ENCODE assay signal across 10 cellular contexts in genomic region chr9:3863114-3863528, GRCh38.
DNase-seq lines count a peak whose midpoint lies in the region; ATAC-seq and TF ChIP-seq lines count a peak whose summit lies in the region.
"Had no signal": no experiment of that assay in that cellular context is flagged by ENCODE, and none has a peak within 500 bp of the region (broad histone marks: within the 10 kb centered on the region; RNA-seq: fewer than 3 reads in every experiment).

No MANE protein-coding gene starts in this region.

- H3K36me3 ChIP-seq in psoas muscle (ENCODE audit: insufficient read depth in 1 of 2, low read depth in 1 of 2): no peaks in the 10 kb centered on the region
- H3K36me3 ChIP-seq in CD4-positive, alpha-beta memory T cell (ENCODE audit: insufficient read depth, low read length): no peaks in the 10 kb centered on the region
- no peaks in the 10 kb centered on the region for H3K36me3 ChIP-seq in mucosa of descending colon (ENCODE audit: low read depth)

- H3K4me3 Mint-ChIP-seq in Calu3 (ENCODE audit: low read depth, unreplicated experiment): no peak overlapping the region
- H3K4me3 Mint-ChIP-seq in CD4-positive, alpha-beta memory T cell: no peak overlapping the region
- H3K4me3 Mint-ChIP-seq: IgD-negative memory B cell had no signal

- 30 to 41% (median 40%) methylated on average over 5 of the region's 5 CpGs for WGBS in psoas muscle, 3 donors

- H3K27ac ChIP-seq in psoas muscle: no peak overlapping the region
- no peak overlapping the region for H3K27ac ChIP-seq in CD4-positive, alpha-beta memory T cell (ENCODE audit: low read depth, low read length)
- H3K27ac ChIP-seq: hepatocyte had no signal

- intact Hi-C loops in Calu3 (cut with micrococcal nuclease; ENCODE audit: unreplicated experiment) (no loop called here), psoas muscle (cut with DNase I) (no loop called here), mucosa of descending colon (cut with DNase I, micrococcal nuclease) (no loop called here)
- intact Hi-C loops in CD4-positive, alpha-beta memory T cell (cut with micrococcal nuclease): no loop called here

- peak; percentile 24 for DNase-seq in Calu3
- peak; percentile 97 for DNase-seq in RPMI7951 (ENCODE audit: low read depth)
- peak; percentile 79 for DNase-seq in fibroblast of peridontal ligament (ENCODE audit: extremely low read depth)
- DNase-seq in psoas muscle: peak in 1 of 2 donors; percentile 52
- DNase-seq in Kasumi-1 (lab: John Stamatoyannopoulos, UW): no peak
- DNase-seq in CD4-positive, alpha-beta memory T cell: no peak
- no peak for DNase-seq in iPS-NIHi11 (ENCODE audit: low spot score)
- no peak for DNase-seq in mucosa of descending colon

- H3K9me3 ChIP-seq in psoas muscle (no peaks in the 10 kb centered on the region), mucosa of descending colon (no peaks in the 10 kb centered on the region)
- no peaks in the 10 kb centered on the region for H3K9me3 ChIP-seq in CD4-positive, alpha-beta memory T cell (ENCODE audit: control insufficient read depth in 1 of 2, low read length in 2 of 2)

- peaks cover 13% of the 10 kb centered on the region for H3K36me3 Mint-ChIP-seq in Calu3 (ENCODE audit: insufficient read depth, unreplicated experiment)
- no peaks in the 10 kb centered on the region for H3K36me3 Mint-ChIP-seq in CD4-positive, alpha-beta memory T cell

- peaks cover 29% of the 10 kb centered on the region for H3K4me1 Mint-ChIP-seq in Calu3 (ENCODE audit: low read depth, unreplicated experiment)
- no peaks in the 10 kb centered on the region for H3K4me1 Mint-ChIP-seq in CD4-positive, alpha-beta memory T cell
- H3K4me1 Mint-ChIP-seq: IgD-negative memory B cell had no signal

- POLR2A ChIA-PET in CD4-positive, alpha-beta memory T cell (lab: Charles Lee; ENCODE audit: partially characterized antibody): no interaction called here

- H3K4me3 ChIP-seq in psoas muscle: no peak overlapping the region
- no peak overlapping the region for H3K4me3 ChIP-seq in CD4-positive, alpha-beta memory T cell (ENCODE audit: low read length in 2 of 2)
- H3K4me3 ChIP-seq in mucosa of descending colon: no peak overlapping the region
- H3K4me3 ChIP-seq: hepatocyte had no signal

- no peak for TF ChIP-seq CTCF in Calu3 (IDR thresholded peaks at IDR 0.05; ENCODE audit: unreplicated experiment)
- TF ChIP-seq CTCF in psoas muscle (IDR thresholded peaks at IDR 0.05): no peak
- TF ChIP-seq CTCF in mucosa of descending colon (IDR thresholded peaks at IDR 0.05): no peak

- ATAC-seq in psoas muscle (peak in 3 of 4 donors; percentile 55 to 65 (median 64)), mucosa of descending colon (no peak)

- H3K4me1 ChIP-seq in psoas muscle: no peaks in the 10 kb centered on the region
- H3K4me1 ChIP-seq in CD4-positive, alpha-beta memory T cell (ENCODE audit: insufficient read depth, low read length): no peaks in the 10 kb centered on the region
- H3K4me1 ChIP-seq in mucosa of descending colon (ENCODE audit: low read depth): no peaks in the 10 kb centered on the region

- H3K27me3 Mint-ChIP-seq in Calu3 (ENCODE audit: unreplicated experiment): no peaks in the 10 kb centered on the region
- peaks cover 5% of the 10 kb centered on the region in 2 donors for H3K27me3 Mint-ChIP-seq in CD4-positive, alpha-beta memory T cell

- CTCF ChIA-PET in Calu3 (lab: Charles Lee): interaction anchor here (1.7 kb wide), 1 partner anchor 35 kb away, joined by 3 read pairs; no protein-coding TSS in a partner anchor
- CTCF ChIA-PET in CD4-positive, alpha-beta memory T cell (lab: Charles Lee; ENCODE audit: partially characterized antibody): no interaction called here

- H3K27ac Mint-ChIP-seq in Calu3 (ENCODE audit: unreplicated experiment): no peak overlapping the region
- no peak overlapping the region for H3K27ac Mint-ChIP-seq in CD4-positive, alpha-beta memory T cell
- H3K27ac Mint-ChIP-seq: IgD-negative memory B cell had no signal

- no TSS peak for BruUV-seq in Calu3 (replicated peaks; lab: Mats Ljungman, UMichigan)

- no peaks in the 10 kb centered on the region for H3K27me3 ChIP-seq in psoas muscle (ENCODE audit: insufficient read depth in 3 of 3, low read length in 2 of 3)
- H3K27me3 ChIP-seq in CD4-positive, alpha-beta memory T cell (ENCODE audit: insufficient read depth, low read length): no peaks in the 10 kb centered on the region
- H3K27me3 ChIP-seq: hepatocyte had no signal

- no peaks in the 10 kb centered on the region for H3K9me3 Mint-ChIP-seq in Calu3 (ENCODE audit: low read depth, unreplicated experiment)
- peaks cover 0 to 4% (median 0%) of the 10 kb centered on the region in 8 donors for H3K9me3 Mint-ChIP-seq in CD4-positive, alpha-beta memory T cell
- H3K9me3 Mint-ChIP-seq: IgD-negative memory B cell had no signal

Comparison
In these comparisons a context has a peak if more than half of its experiments do, and no peak if none do; other contexts are left out.
1. DNase-seq: peak in Calu3 (single experiment), RPMI7951 (single experiment) and fibroblast of peridontal ligament (single experiment); none in Kasumi-1 (0 of 2), CD4-positive, alpha-beta memory T cell (0 of 5), iPS-NIHi11 (single experiment) and mucosa of descending colon (0 of 3).